In genomic region chr3:125050486-125051172, GRCh38 we compare ENCODE assay signal across 1 cellular context.
TF ChIP-seq lines count a peak whose summit lies in the region.

No MANE protein-coding gene starts in this region.

TF ChIP-seq in IMR-90, 13 proteins besides CTCF, POLR2A, EP300 and RAD21:
- TF ChIP-seq MXI1 (IDR thresholded peaks at IDR 0.05; ENCODE audit: borderline replicate concordance, low read depth, low read length) (no peak), CHD1 (IDR thresholded peaks at IDR 0.05; ENCODE audit: low read depth, low read length) (no peak), USF2 (IDR thresholded peaks at IDR 0.05; ENCODE audit: low read depth, low read length) (no peak), NFE2L2 (IDR thresholded peaks at IDR 0.05; ENCODE audit: low read depth, low read length) (no peak), RFX5 (IDR thresholded peaks at IDR 0.05; ENCODE audit: low read depth, low read length) (no peak), RCOR1 (IDR thresholded peaks at IDR 0.05; ENCODE audit: insufficient replicate concordance, low read length) (no peak), MAZ (IDR thresholded peaks at IDR 0.05; ENCODE audit: borderline replicate concordance, low read depth, low read length) (no peak)
